Comparison of ENCODE assay signal across 11 cellular contexts in the genomic region with DNA sequence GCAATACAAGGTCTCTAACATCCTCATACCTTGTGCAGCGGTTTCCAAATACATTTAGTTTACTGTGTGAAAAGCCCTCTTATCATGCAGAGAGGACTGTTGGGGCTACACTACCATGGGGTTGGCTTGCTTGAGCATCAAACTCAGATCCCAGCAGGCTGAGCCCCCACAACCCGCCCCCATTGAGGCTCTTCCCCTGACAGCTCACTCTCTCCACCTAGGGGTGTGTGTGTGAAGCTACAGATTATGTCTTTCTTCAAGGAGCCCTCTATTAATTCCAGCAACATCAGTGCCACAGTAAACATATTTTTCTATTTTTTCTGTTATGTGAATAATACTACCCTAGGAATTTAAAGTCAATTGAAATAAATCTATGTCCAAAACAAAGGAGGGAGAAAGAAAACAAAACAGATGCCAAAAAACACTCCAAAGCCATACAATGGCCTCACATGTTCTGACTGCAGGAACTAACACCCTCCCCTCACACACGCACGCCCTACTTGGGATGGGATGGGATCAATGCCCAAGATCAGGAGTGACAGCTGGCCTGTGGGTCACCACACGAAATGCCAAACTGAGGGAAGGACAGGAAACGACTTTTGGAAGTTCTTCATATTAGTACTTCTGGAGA. TPM values are rescaled to one million over a fixed set of nuclear protein-coding genes. Genes with fewer than 3 reads are reported as not detected.
DNase-seq lines count a peak whose midpoint lies in the region; ATAC-seq and TF ChIP-seq lines count a peak whose summit lies in the region.
"Had no signal": no experiment of that assay in that cellular context is flagged by ENCODE, and none has a peak within 500 bp of the region (broad histone marks: within the 10 kb centered on the region; RNA-seq: fewer than 3 reads in every experiment).

No MANE protein-coding gene starts in this region.

- no peak overlapping the region for H3K4me3 Mint-ChIP-seq in mesothelial cell of epicardium

- in situ Hi-C loops in astrocyte of the cerebellum (cut with HindIII; ENCODE audit: low sequenced_read_pairs), result no loop called here

- DNase-seq in DMS 273 (lab: John Stamatoyannopoulos, UW; ENCODE audit: unreplicated experiment) (peak; percentile 52), DMS 273 treated with DMSO at 0.1 percent for 48 hours (lab: John Stamatoyannopoulos, UW) (no peak), HL-60 (ENCODE audit: low read depth in 1 of 2, low spot score in 1 of 2) (no peak), astrocyte of the cerebellum (ENCODE audit: low read depth) (no peak), mesothelial cell of epicardium (ENCODE audit: low spot score in 2 of 2, unreplicated experiment in 2 of 2) (no peak), NCI-H2196 (lab: John Stamatoyannopoulos, UW; ENCODE audit: unreplicated experiment) (no peak)
- DNase-seq in stimulated activated CD4-positive, alpha-beta T cell treated with anti-CD3 and anti-CD28 coated beads, Interleukin-4, amount 100 ng/mL, for 24 hours, result no peak

- no peak for ATAC-seq in GM21515 (IDR thresholded peaks at IDR 0.05; ENCODE audit: unreplicated experiment)

- peaks cover 1% of the 10 kb centered on the region for H3K36me3 Mint-ChIP-seq in mesothelial cell of epicardium

- peaks cover 3% of the 10 kb centered on the region for H3K9me3 Mint-ChIP-seq in mesothelial cell of epicardium

- H3K27me3 Mint-ChIP-seq in mesothelial cell of epicardium (ENCODE audit: low read depth), result peaks cover 3% of the 10 kb centered on the region

- H3K27me3 ChIP-seq in HL-60 (ENCODE audit: insufficient read depth, poor library complexity, severe bottlenecking), result peaks cover 2% of the 10 kb centered on the region

- TF ChIP-seq CTCF in HL-60 (IDR thresholded peaks at IDR 0.05; ENCODE audit: insufficient read depth, low read length) (peak; percentile 20), astrocyte of the cerebellum (IDR thresholded peaks at IDR 0.05; ENCODE audit: low read depth, low read length, missing control alignments) (peak; percentile 70), mesothelial cell of epicardium (IDR thresholded peaks at IDR 0.05; ENCODE audit: unreplicated experiment) (peak; percentile 22)

- H3K27ac ChIP-seq in HL-60 (replicated peaks), result no peak overlapping the region
- H3K27ac ChIP-seq: neutrophil had no signal

- no peak overlapping the region for H3K4me3 ChIP-seq in HL-60 (replicated peaks; ENCODE audit: insufficient read depth, low read length)
- no peak overlapping the region for H3K4me3 ChIP-seq in astrocyte of the cerebellum (ENCODE audit: low read depth, low read length)

- H3K27ac Mint-ChIP-seq in mesothelial cell of epicardium, result no peak overlapping the region

- peaks cover 19% of the 10 kb centered on the region for H3K4me1 Mint-ChIP-seq in mesothelial cell of epicardium

RNA-seq across cellular contexts. Expression of a gene that starts 14.7 kb away (rescaled TPM):
- 0.34 to 1.8 TPM (median 1.4 TPM) in 3 replicates for total RNA-seq in mesothelial cell of epicardium
- total RNA-seq: aorta, temporal lobe had no signal

Comparison
In these comparisons a context has a peak if more than half of its experiments do, and no peak if none do; other contexts are left out.
1. CTCF ChIP-seq: peak in every context shown above with its lines; median percentile 70 in astrocyte of the cerebellum; 22 in mesothelial cell of epicardium; 20 in HL-60.